In the genomic region with DNA sequence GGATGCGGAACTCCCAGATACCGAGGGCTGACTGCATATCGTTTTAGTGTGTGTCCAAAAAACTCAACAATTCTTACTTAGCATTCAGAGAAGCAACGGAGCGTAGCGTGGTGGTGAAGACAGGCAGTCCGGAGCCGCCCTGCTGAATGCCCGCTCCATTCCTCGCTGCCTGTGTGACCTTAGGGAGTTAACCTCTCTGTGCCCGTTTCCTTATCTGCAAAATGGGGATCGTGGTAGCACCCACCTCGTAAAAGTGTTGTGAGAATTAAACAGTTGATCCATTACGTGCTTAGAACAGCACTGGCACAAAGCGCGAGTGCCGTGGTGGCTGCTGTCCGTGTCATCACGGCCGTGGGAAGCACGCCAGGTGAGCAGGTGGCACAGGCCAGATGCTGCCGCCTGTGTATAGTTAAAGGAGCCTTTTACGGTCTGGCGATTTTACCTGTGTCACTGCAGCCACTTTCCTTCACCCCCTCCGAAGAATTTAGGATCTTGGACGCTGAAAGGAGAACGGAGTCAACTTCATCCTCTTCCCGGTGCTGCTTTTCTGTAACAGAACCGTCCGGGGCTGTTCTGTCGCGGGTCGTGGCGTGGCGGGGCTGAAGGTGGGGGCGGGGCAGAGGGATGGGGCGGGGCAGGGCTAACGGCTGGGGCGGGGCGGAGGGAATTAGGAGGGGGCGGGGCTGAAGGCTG, we compare ENCODE assay signal across 8 cellular contexts. TPM values are rescaled to one million over a fixed set of nuclear protein-coding genes. Genes with fewer than 3 reads are reported as not detected.
DNase-seq lines count a peak whose midpoint lies in the region; ATAC-seq lines count a peak whose summit lies in the region.

No MANE protein-coding gene starts in this region.

- H3K4me1 Mint-ChIP-seq in T-helper 2 cell treated with Interferon-gamma antibody and Interleukin-4, amounts not matched to agents 5 μg/mL and 100 μg/mL, for 36 hours (ENCODE audit: low read depth) = peaks cover 7% of the 10 kb centered on the region

- no peaks in the 10 kb centered on the region for H3K9me3 Mint-ChIP-seq in T-helper 2 cell treated with Interferon-gamma antibody and Interleukin-4, amounts not matched to agents 5 μg/mL and 100 μg/mL, for 36 hours

- peaks cover 1% of the 10 kb centered on the region for H3K36me3 Mint-ChIP-seq in T-helper 2 cell treated with Interferon-gamma antibody and Interleukin-4, amounts not matched to agents 5 μg/mL and 100 μg/mL, for 36 hours (ENCODE audit: low read depth)

- peak; percentile 64 for DNase-seq in NCI-H82 (lab: John Stamatoyannopoulos, UW)
- DNase-seq in NCI-H82 treated with DMSO at 0.1 percent for 48 hours (lab: John Stamatoyannopoulos, UW; ENCODE audit: unreplicated experiment) = no peak
- DNase-seq in HT-29 (ENCODE audit: low spot score) = peak; percentile 61
- peak; percentile 14 for DNase-seq in T-helper 2 cell treated with Interferon-gamma antibody and Interleukin-4, amounts not matched to agents 5 μg/mL and 100 μg/mL, for 36 hours (ENCODE audit: low spot score)
- DNase-seq in cerebellum (ENCODE audit: low spot score) = peak; percentile 53
- DNase-seq in stimulated activated CD4-positive, alpha-beta T cell treated with anti-CD3 and anti-CD28 coated beads, Interleukin-4, amount 100 ng/mL, for 4 hours = peak; percentile 22 to 56

- H3K27ac Mint-ChIP-seq in T-helper 2 cell treated with Interferon-gamma antibody and Interleukin-4, amounts not matched to agents 5 μg/mL and 100 μg/mL, for 36 hours = no peak overlapping the region

- H3K4me3 Mint-ChIP-seq in T-helper 2 cell treated with Interferon-gamma antibody and Interleukin-4, amounts not matched to agents 5 μg/mL and 100 μg/mL, for 36 hours = peak overlapping the region; percentile 80

- no peaks in the 10 kb centered on the region for H3K27me3 ChIP-seq in layer of hippocampus (ENCODE audit: control insufficient read depth, insufficient read depth, low read length)

- H3K27me3 Mint-ChIP-seq in T-helper 2 cell treated with Interferon-gamma antibody and Interleukin-4, amounts not matched to agents 5 μg/mL and 100 μg/mL, for 36 hours (ENCODE audit: low read depth) = peaks cover 56% of the 10 kb centered on the region

- no peak for ATAC-seq in HG02763 (IDR thresholded peaks at IDR 0.05; ENCODE audit: unreplicated experiment)

- peak overlapping the region; percentile 66 for H3K27ac ChIP-seq in layer of hippocampus (ENCODE audit: low read depth, low read length)

RNA-seq across cellular contexts. Expression of a gene that starts 0.9 kb away (rescaled TPM):
- not detected in 2 replicates for total RNA-seq in HT-29 (2014; rRNA removed; shearing (Covaris generic))
- total RNA-seq in cerebellum = 5.1 TPM

RNA-seq across cellular contexts. Expression of a gene that starts 44.9 kb away (rescaled TPM):
- total RNA-seq in HT-29 (2014; rRNA removed; shearing (Covaris generic)) = 4.5 and 5.2 TPM in 2 replicates
- total RNA-seq in cerebellum = 36.9 TPM
